In the genomic region with DNA sequence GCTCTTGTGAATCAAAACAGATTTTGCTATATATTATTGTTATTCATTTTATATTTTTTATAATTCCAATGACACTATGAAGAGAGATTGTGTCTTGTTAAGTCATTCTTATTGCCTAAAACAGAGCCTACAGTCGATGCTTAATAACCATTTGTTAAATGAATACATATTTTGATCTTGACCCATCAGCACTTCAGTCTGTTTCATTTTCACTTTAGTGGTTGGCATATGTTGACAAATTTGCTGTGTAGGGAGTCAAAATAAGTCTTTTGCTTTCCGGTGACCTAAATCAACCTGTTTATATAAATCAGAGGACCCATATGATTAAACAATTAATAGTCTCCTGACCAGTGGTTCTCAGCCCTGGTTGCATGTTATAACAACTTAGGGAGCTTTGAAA, we compare ENCODE assay signal across 17 cellular contexts.
DNase-seq lines count a peak whose midpoint lies in the region; ATAC-seq and TF ChIP-seq lines count a peak whose summit lies in the region.
"Had no signal": no experiment of that assay in that cellular context is flagged by ENCODE, and none has a peak within 500 bp of the region (broad histone marks: within the 10 kb centered on the region; RNA-seq: fewer than 3 reads in every experiment).

No MANE protein-coding gene starts in this region.

- no peaks in the 10 kb centered on the region for H4K20me1 ChIP-seq in Karpas-422 (ENCODE audit: insufficient read depth, low read depth, low read length)
- H4K20me1 ChIP-seq in neural progenitor cell (ENCODE audit: low read depth): no peaks in the 10 kb centered on the region
- no peaks in the 10 kb centered on the region for H4K20me1 ChIP-seq in H9 (ENCODE audit: control insufficient read depth, insufficient read depth, insufficient read length)
- H4K20me1 ChIP-seq: BLaER1 had no signal

- H3K27ac ChIP-seq in Karpas-422 (ENCODE audit: low read length) (no peak overlapping the region), neural progenitor cell (no peak overlapping the region), right atrium auricular region (no peak overlapping the region), H9 (ENCODE audit: insufficient read length, low read depth, low read length) (no peak overlapping the region), lower lobe of right lung (no peak overlapping the region)
- H3K27ac ChIP-seq: BLaER1, HL-60 had no signal

- no peaks in the 10 kb centered on the region for H3F3A ChIP-seq in neural progenitor cell (ENCODE audit: low read depth)

- no peak overlapping the region for H3K4ac ChIP-seq in H9 (ENCODE audit: low read depth, low read length)

- H2BK12ac ChIP-seq in H9 (ENCODE audit: insufficient read length, low read depth, low read length): no peak overlapping the region

- H4K8ac ChIP-seq in H9 (replicated peaks; ENCODE audit: insufficient read length, low read depth, low read length): no peak overlapping the region

- intact Hi-C loops in lower lobe of right lung (cut with DNase I): no loop called here

- H3K4me1 Mint-ChIP-seq in neural progenitor cell (peaks cover 3% of the 10 kb centered on the region), H9 (peaks cover 7 to 10% of the 10 kb centered on the region in 2 experiments)
- H3K4me1 Mint-ChIP-seq: CD4-positive, alpha-beta memory T cell had no signal

- H3K18ac ChIP-seq in H9 (ENCODE audit: insufficient read length, low read depth, low read length): no peak overlapping the region

- H4K91ac ChIP-seq in H9 (ENCODE audit: insufficient read length, low read depth, low read length): no peak overlapping the region

- H2AFZ ChIP-seq in Karpas-422 (ENCODE audit: low read length) (no peak overlapping the region), neural progenitor cell (replicated peaks) (peak overlapping the region; percentile 94), H9 (ENCODE audit: low read length) (no peak overlapping the region)

- H2BK120ac ChIP-seq in H9 (ENCODE audit: low read depth, low read length, poor library complexity, severe bottlenecking): no peak overlapping the region

- H3K9ac ChIP-seq in Karpas-422 (ENCODE audit: low read length) (no peak overlapping the region), neural progenitor cell (no peak overlapping the region), H9 (ENCODE audit: extremely low read depth, insufficient read length, low read length) (no peak overlapping the region)
- H3K9ac ChIP-seq: BLaER1 had no signal

- H3K9me2 ChIP-seq in Karpas-422 (replicated peaks; ENCODE audit: insufficient read depth, low read length): no peaks in the 10 kb centered on the region

- no peaks in the 10 kb centered on the region for H3K79me1 ChIP-seq in H9 (ENCODE audit: insufficient read depth, low read depth, low read length, poor library complexity, severe bottlenecking)

- H3K36me3 ChIP-seq in Karpas-422 (ENCODE audit: insufficient read depth, low read length) (no peaks in the 10 kb centered on the region), neural progenitor cell (no peaks in the 10 kb centered on the region), right atrium auricular region (no peaks in the 10 kb centered on the region), lower lobe of right lung (no peaks in the 10 kb centered on the region)
- H3K36me3 ChIP-seq: BLaER1 had no signal

- no peaks in the 10 kb centered on the region for H3K27me3 ChIP-seq in Karpas-422 (ENCODE audit: low read length)
- no peaks in the 10 kb centered on the region for H3K27me3 ChIP-seq in neural progenitor cell
- H3K27me3 ChIP-seq in right atrium auricular region: no peaks in the 10 kb centered on the region
- no peaks in the 10 kb centered on the region; the same call in 1 of the 2 replicates for H3K27me3 ChIP-seq in H9 (ENCODE audit: insufficient read depth, low read length)
- no peaks in the 10 kb centered on the region for H3K27me3 ChIP-seq in lower lobe of right lung (ENCODE audit: low read depth)
- H3K27me3 ChIP-seq: BLaER1 had no signal

- H3K4me3 ChIP-seq in Karpas-422 (ENCODE audit: low read length): 0 out of 2 replicates have a peak overlapping the region, but pooled peaks have one; percentile 9
- H3K4me3 ChIP-seq in neural progenitor cell: no peak overlapping the region
- H3K4me3 ChIP-seq in right atrium auricular region: no peak overlapping the region
- H3K4me3 ChIP-seq in lower lobe of right lung: no peak overlapping the region
- H3K4me3 ChIP-seq: BLaER1 had no signal

- ATAC-seq in GM19351 (IDR thresholded peaks at IDR 0.05; ENCODE audit: unreplicated experiment) (peak; percentile 10), lower lobe of right lung (no peak)

- H3K56ac ChIP-seq in H9 (ENCODE audit: insufficient read length, low read depth, low read length): no peak overlapping the region

- no peak overlapping the region for H2BK15ac ChIP-seq in H9 (ENCODE audit: low read depth, low read length)

- peak overlapping the region; percentile 38 for H3K4me2 ChIP-seq in Karpas-422 (ENCODE audit: low read depth, low read length, poor library complexity, severe bottlenecking)
- peak overlapping the region; percentile 29 for H3K4me2 ChIP-seq in neural progenitor cell
- H3K4me2 ChIP-seq in H9 (ENCODE audit: insufficient read depth, insufficient read length, low read length): no peak overlapping the region
- H3K4me2 ChIP-seq: BLaER1 had no signal

- H3K36me3 Mint-ChIP-seq in neural progenitor cell (no peaks in the 10 kb centered on the region), H9 (ENCODE audit: insufficient read depth in 1 of 3, low read depth in 3 of 3) (peaks cover 0 to 4% (median 0%) of the 10 kb centered on the region in 3 experiments; a peak in 1 of 7 replicates)
- H3K36me3 Mint-ChIP-seq: CD14-positive monocyte; CD4-positive, alpha-beta memory T cell had no signal

- no peak overlapping the region for H2BK20ac ChIP-seq in H9 (ENCODE audit: low read depth, low read length, poor library complexity, severe bottlenecking)

- no peaks in the 10 kb centered on the region for H3K23me2 ChIP-seq in H9 (ENCODE audit: insufficient read length, low read depth, low read length, poor library complexity, severe bottlenecking)

- H2AK5ac ChIP-seq in H9 (ENCODE audit: insufficient read length, low read length): no peak overlapping the region

- no peaks in the 10 kb centered on the region for H3K27me3 Mint-ChIP-seq in neural progenitor cell (ENCODE audit: insufficient read depth, low read depth)
- no peaks in the 10 kb centered on the region for H3K27me3 Mint-ChIP-seq in H9 (ENCODE audit: low read depth)

- H3K79me2 ChIP-seq in Karpas-422 (ENCODE audit: low read length) (no peaks in the 10 kb centered on the region), neural progenitor cell (ENCODE audit: low read depth) (no peaks in the 10 kb centered on the region), H9 (ENCODE audit: insufficient read depth, low read length) (no peaks in the 10 kb centered on the region)

- no peaks in the 10 kb centered on the region for H3K9me3 Mint-ChIP-seq in neural progenitor cell
- H3K9me3 Mint-ChIP-seq in H9: no peaks in the 10 kb centered on the region

- no CpG with 5 or more reads among the region's 2 CpGs for WGBS in H9 (ENCODE audit: extremely low coverage, insufficient read length, low lambda C conversion rate)

- H4K5ac ChIP-seq in H9 (ENCODE audit: insufficient read length, low read depth, low read length): no peak overlapping the region

- DNase-seq in Karpas-422 (no peak), RPMI8226 (peak; percentile 12), neural progenitor cell (ENCODE audit: low spot score) (no peak), right atrium auricular region (ENCODE audit: low spot score) (no peak), H9 (no peak), NCI-H345 treated with DMSO at 0.1 percent for 48 hours (lab: John Stamatoyannopoulos, UW; ENCODE audit: unreplicated experiment) (no peak), lower lobe of right lung (no peak)
- DNase-seq: AML-193; CD4-positive, alpha-beta memory T cell; DMS153; DMS79; GDM1; HCEC 1CT had no signal

- no peak overlapping the region for H3K27ac Mint-ChIP-seq in neural progenitor cell
- no peak overlapping the region for H3K27ac Mint-ChIP-seq in H9
- H3K27ac Mint-ChIP-seq: CD14-positive monocyte; CD4-positive, alpha-beta memory T cell had no signal

- no peak overlapping the region for H3T11ph ChIP-seq in H9 (ENCODE audit: low read length)

- TF ChIP-seq CTCF in neural progenitor cell (IDR thresholded peaks at IDR 0.05) (no peak), right atrium auricular region (IDR thresholded peaks at IDR 0.05) (no peak), H9 (conservative IDR thresholded peaks at IDR 0.05) (no peak), lower lobe of right lung (IDR thresholded peaks at IDR 0.05) (no peak)

- H3K4me1 ChIP-seq in Karpas-422 (ENCODE audit: low read length) (peaks cover 14% of the 10 kb centered on the region), neural progenitor cell (peaks cover 11% of the 10 kb centered on the region), right atrium auricular region (no peaks in the 10 kb centered on the region), H9 (ENCODE audit: insufficient read depth, low read length) (no peaks in the 10 kb centered on the region), lower lobe of right lung (no peaks in the 10 kb centered on the region)
- H3K4me1 ChIP-seq: BLaER1 had no signal

- H3K4me3 Mint-ChIP-seq in neural progenitor cell (no peak overlapping the region), H9 (no peak overlapping the region)
- H3K4me3 Mint-ChIP-seq: CD14-positive monocyte; CD4-positive, alpha-beta memory T cell had no signal

- no peak overlapping the region for H3K23ac ChIP-seq in H9 (ENCODE audit: insufficient read length, low read depth, low read length)

- H3K9me3 ChIP-seq in Karpas-422 (ENCODE audit: low read length) (no peaks in the 10 kb centered on the region), neural progenitor cell (ENCODE audit: low read depth) (no peaks in the 10 kb centered on the region), right atrium auricular region (no peaks in the 10 kb centered on the region), H9 (ENCODE audit: control insufficient read depth, low read depth, low read length) (no peaks in the 10 kb centered on the region), lower lobe of right lung (no peaks in the 10 kb centered on the region)
- H3K9me3 ChIP-seq: BLaER1 had no signal

- H3K14ac ChIP-seq in H9 (ENCODE audit: insufficient read depth, low read length): no peak overlapping the region

- no peak overlapping the region for H2BK5ac ChIP-seq in H9 (ENCODE audit: insufficient read length, low read length)
